ENCODE assay signal across 7 cellular contexts in genomic region chr1:228163776-228164534, GRCh38. TPM values are rescaled to one million over a fixed set of nuclear protein-coding genes. Genes with fewer than 3 reads are reported as not detected.
DNase-seq lines count a peak whose midpoint lies in the region; ATAC-seq and TF ChIP-seq lines count a peak whose summit lies in the region.

No MANE protein-coding gene starts in this region.

- peaks cover 34% of the 10 kb centered on the region for H3K4me1 Mint-ChIP-seq in activated naive CD8-positive, alpha-beta T cell treated with anti-CD3 and anti-CD28 coated beads, Interleukin-2, amount 50 U/mL, for 24 hours
- peaks cover 57% of the 10 kb centered on the region for H3K4me1 Mint-ChIP-seq in stimulated activated naive CD8-positive, alpha-beta T cell treated with anti-CD3 and anti-CD28 coated beads, Interleukin-15, amount 100 ng/mL, for 72 hours

- no peak overlapping the region for H3K4me3 ChIP-seq in NT2/D1 (ENCODE audit: insufficient read length, low read depth)
- no peak overlapping the region for H3K4me3 ChIP-seq in liver (ENCODE audit: low read depth in 1 of 3, low read length in 3 of 3)

- H3K36me3 ChIP-seq in NT2/D1 (ENCODE audit: insufficient read depth, insufficient read length, low read length) (peaks cover 10% of the 10 kb centered on the region), liver (ENCODE audit: control insufficient read depth in 4 of 4, insufficient read depth in 3 of 4, low read depth in 1 of 4, low read length in 3 of 4) (no peaks in the 10 kb centered on the region)

- H3K9me3 Mint-ChIP-seq in activated naive CD8-positive, alpha-beta T cell treated with anti-CD3 and anti-CD28 coated beads, Interleukin-2, amount 50 U/mL, for 24 hours = no peaks in the 10 kb centered on the region
- H3K9me3 Mint-ChIP-seq in stimulated activated naive CD8-positive, alpha-beta T cell treated with anti-CD3 and anti-CD28 coated beads, Interleukin-15, amount 100 ng/mL, for 72 hours = no peaks in the 10 kb centered on the region

- H3K36me3 Mint-ChIP-seq in activated naive CD8-positive, alpha-beta T cell treated with anti-CD3 and anti-CD28 coated beads, Interleukin-2, amount 50 U/mL, for 24 hours (ENCODE audit: low read depth) = no peaks in the 10 kb centered on the region

- no peak for ATAC-seq in activated naive CD8-positive, alpha-beta T cell treated with anti-CD3 and anti-CD28 coated beads, Interleukin-2, amount 50 U/mL, for 24 hours
- ATAC-seq in stimulated activated naive CD8-positive, alpha-beta T cell treated with anti-CD3 and anti-CD28 coated beads, Interleukin-15, amount 100 ng/mL, for 72 hours = no peak
- no peak for ATAC-seq in HG03457 (IDR thresholded peaks at IDR 0.05; ENCODE audit: unreplicated experiment)

- peak overlapping the region; percentile 86 for H3K4me3 Mint-ChIP-seq in activated naive CD8-positive, alpha-beta T cell treated with anti-CD3 and anti-CD28 coated beads, Interleukin-2, amount 50 U/mL, for 24 hours
- peak overlapping the region; percentile 80 to 93 for H3K4me3 Mint-ChIP-seq in stimulated activated naive CD8-positive, alpha-beta T cell treated with anti-CD3 and anti-CD28 coated beads, Interleukin-15, amount 100 ng/mL, for 72 hours

- H3K27ac Mint-ChIP-seq in activated naive CD8-positive, alpha-beta T cell treated with anti-CD3 and anti-CD28 coated beads, Interleukin-2, amount 50 U/mL, for 24 hours = peak overlapping the region; percentile 96
- peak overlapping the region in 1 of 2 donors; percentile 59 for H3K27ac Mint-ChIP-seq in stimulated activated naive CD8-positive, alpha-beta T cell treated with anti-CD3 and anti-CD28 coated beads, Interleukin-15, amount 100 ng/mL, for 72 hours

- no peaks in the 10 kb centered on the region for H3K27me3 Mint-ChIP-seq in activated naive CD8-positive, alpha-beta T cell treated with anti-CD3 and anti-CD28 coated beads, Interleukin-2, amount 50 U/mL, for 24 hours
- no peaks in the 10 kb centered on the region for H3K27me3 Mint-ChIP-seq in stimulated activated naive CD8-positive, alpha-beta T cell treated with anti-CD3 and anti-CD28 coated beads, Interleukin-15, amount 100 ng/mL, for 72 hours

- no peak for TF ChIP-seq CTCF in liver (IDR thresholded peaks at IDR 0.05; ENCODE audit: low read depth, low read length, missing input control)

- H3K27ac ChIP-seq in liver (ENCODE audit: low read depth in 1 of 2, low read length in 2 of 2) = peak overlapping the region; percentile 5 to 41

- H3K27me3 ChIP-seq in NT2/D1 (ENCODE audit: insufficient read depth, insufficient read length) = no peaks in the 10 kb centered on the region
- no peaks in the 10 kb centered on the region for H3K27me3 ChIP-seq in liver (ENCODE audit: control insufficient read depth in 4 of 4, insufficient read depth in 4 of 4, low read length in 3 of 4)

- DNase-seq in NT2/D1 (ENCODE audit: low read depth, low spot score) (no peak), RPMI8226 (no peak), NCI-H226 (no peak)
- no peak for DNase-seq in activated naive CD8-positive, alpha-beta T cell treated with anti-CD3 and anti-CD28 coated beads, Interleukin-2, amount 50 U/mL, for 24 hours
- no peak for DNase-seq in stimulated activated naive CD8-positive, alpha-beta T cell treated with anti-CD3 and anti-CD28 coated beads, Interleukin-15, amount 100 ng/mL, for 72 hours

- H3K9ac ChIP-seq in NT2/D1 (ENCODE audit: insufficient read length, low read depth) (peak overlapping the region; percentile 71), liver (ENCODE audit: low read depth in 1 of 2, low read length in 2 of 2) (no peak overlapping the region)

- TF ChIP-seq RAD21 in liver (IDR thresholded peaks at IDR 0.05) = no peak

- H3K4me1 ChIP-seq in NT2/D1 (ENCODE audit: insufficient read depth, insufficient read length) (peaks cover 28% of the 10 kb centered on the region), liver (ENCODE audit: control insufficient read depth in 4 of 4, insufficient read depth in 4 of 4, low read length in 3 of 4) (peaks cover 0 to 18% (median 4%) of the 10 kb centered on the region in 4 donors)

- 92% methylated on average over 11 of the region's 11 CpGs for WGBS in liver

- no peaks in the 10 kb centered on the region for H3K9me3 ChIP-seq in NT2/D1 (ENCODE audit: insufficient read depth, low read length)
- no peaks in the 10 kb centered on the region for H3K9me3 ChIP-seq in liver (ENCODE audit: control insufficient read depth in 4 of 4, low read length in 3 of 4)

TF ChIP-seq in liver, 16 proteins besides CTCF, POLR2A, EP300 and RAD21:
- TF ChIP-seq REST (IDR thresholded peaks at IDR 0.05) (no peak), HNF4G (IDR thresholded peaks at IDR 0.05) (no peak), NR2F2 (IDR thresholded peaks at IDR 0.05) (no peak), FOXA2 (IDR thresholded peaks at IDR 0.05) (no peak), SP1 (IDR thresholded peaks at IDR 0.05) (no peak), EGR1 (IDR thresholded peaks at IDR 0.05; ENCODE audit: low read depth in 2 of 2) (no peak), ATF3 (IDR thresholded peaks at IDR 0.05) (no peak)
TF ChIP-seq in liver: peak in this region for 0.

RNA-seq across cellular contexts. Expression of gene IBA57, which starts 1.6 kb away (rescaled TPM):
- 10 to 100 TPM in 1 of 2 donors, 1 to 10 TPM in 1; 8.4 to 12.0 TPM for total RNA-seq in liver
- polyA plus RNA-seq in liver = 1 to 10 TPM; 1.6 to 8.5 TPM

RNA-seq across cellular contexts. Expression of gene GJC2, which starts 14.2 kb away (rescaled TPM):
- under 1 TPM; 0.25 to 0.79 TPM for total RNA-seq in liver
- polyA plus RNA-seq in liver = under 1 TPM in 1 of 2 donors, not detected in 1; 0.10 TPM

RNA-seq across cellular contexts. Expression of gene GUK1, which starts 23.9 kb away (rescaled TPM):
- 100 to 1,000 TPM; 147 to 251 TPM for total RNA-seq in liver
- 100 to 1,000 TPM; 186 to 245 TPM for polyA plus RNA-seq in liver

RNA-seq across cellular contexts. Expression of gene OBSCN, which starts 43.9 kb away (rescaled TPM):
- total RNA-seq in liver = 1 to 10 TPM; 4.6 to 5.6 TPM
- polyA plus RNA-seq in liver = under 1 TPM; 0.54 to 0.71 TPM

RNA-seq across cellular contexts. Expression of gene MRPL55, which starts 54.9 kb away (rescaled TPM):
- 10 to 100 TPM; 38.9 to 44.4 TPM for total RNA-seq in liver
- 100 to 1,000 TPM in 1 of 2 donors, 10 to 100 TPM in 1; 79.5 to 119 TPM for polyA plus RNA-seq in liver
